In the genomic region with DNA sequence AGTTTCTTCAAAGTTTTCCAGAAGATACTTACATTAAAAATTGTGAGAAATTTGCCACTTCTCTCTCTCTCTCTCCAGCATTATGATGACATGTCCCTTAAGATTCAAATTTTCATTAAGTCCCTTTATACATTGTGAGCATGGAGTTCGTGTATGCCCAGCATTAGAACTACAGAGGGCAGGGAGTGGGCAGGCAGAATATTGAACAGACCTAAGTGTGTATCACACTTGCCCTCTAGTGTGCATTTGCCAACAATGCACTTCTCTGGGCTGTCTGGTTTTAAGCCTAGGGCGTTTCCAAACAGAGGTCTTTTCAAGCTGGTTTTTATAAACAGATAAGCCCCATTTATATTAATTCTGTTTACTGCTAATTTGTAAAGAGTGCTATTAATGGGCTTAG, we compare ENCODE assay signal across 8 cellular contexts. TPM values are rescaled to one million over a fixed set of nuclear protein-coding genes. Genes with fewer than 3 reads are reported as not detected.
DNase-seq lines count a peak whose midpoint lies in the region; ATAC-seq and TF ChIP-seq lines count a peak whose summit lies in the region.

No MANE protein-coding gene starts in this region.

- TF ChIP-seq CTCF in GM20000 (IDR thresholded peaks at IDR 0.05; ENCODE audit: extremely low read depth, missing control alignments) (peak; percentile 39), Panc1 (IDR thresholded peaks at IDR 0.05) (peak; percentile 82), dorsolateral prefrontal cortex (IDR thresholded peaks at IDR 0.05 in 54 of 56, conservative IDR thresholded peaks at IDR 0.05 in 2 of 56; ENCODE audit: low read depth in 1 of 56, partially characterized antibody in 56 of 56) (peak in 55 of 56 donors; percentile 25 to 70 (median 52))

- H2BK15ac ChIP-seq in mesenchymal stem cell (ENCODE audit: low read depth, poor library complexity, severe bottlenecking) = no peak overlapping the region

- no peak overlapping the region for H4K8ac ChIP-seq in mesenchymal stem cell (ENCODE audit: low read length)

- no peak overlapping the region for H3K27ac ChIP-seq in Panc1 (ENCODE audit: low read length)
- no peak overlapping the region for H3K27ac ChIP-seq in dorsolateral prefrontal cortex
- no peak overlapping the region for H3K27ac ChIP-seq in mesenchymal stem cell (ENCODE audit: low read length, poor library complexity, severe bottlenecking)

- H3K14ac ChIP-seq in mesenchymal stem cell (ENCODE audit: low read length in 2 of 2) = no peak overlapping the region

- H3K79me1 ChIP-seq in mesenchymal stem cell (replicated peaks; ENCODE audit: low read length, poor library complexity, severe bottlenecking) = peaks cover 6% of the 10 kb centered on the region

- no peak overlapping the region for H4K91ac ChIP-seq in mesenchymal stem cell (ENCODE audit: low read length)

- peak; percentile 52 for DNase-seq in SIG-M5 treated with dmso at 0.1 percent for 504 hours (lab: John Stamatoyannopoulos, UW; ENCODE audit: unreplicated experiment)
- DNase-seq in SIG-M5 (lab: John Stamatoyannopoulos, UW) = no peak
- peak; percentile 39 for DNase-seq in GM20000 (ENCODE audit: low spot score)
- DNase-seq in Panc1 (ENCODE audit: low read depth, low spot score) = no peak
- DNase-seq in dorsolateral prefrontal cortex = peak in 2 of 10 donors; percentile 19 to 35
- DNase-seq in mesenchymal stem cell = peak; percentile 68
- DNase-seq in activated CD8-positive, alpha-beta memory T cell treated with anti-CD3 and anti-CD28 coated beads for 24 hours = no peak

- no peak overlapping the region for H2AFZ ChIP-seq in mesenchymal stem cell (ENCODE audit: low read depth, low read length)

- H3K9me3 ChIP-seq in Panc1 (ENCODE audit: control insufficient read depth, insufficient read depth, low read depth, low read length) = no peaks in the 10 kb centered on the region
- H3K9me3 ChIP-seq in mesenchymal stem cell (ENCODE audit: control insufficient read depth, low read length) = no peaks in the 10 kb centered on the region

- peaks cover 22% of the 10 kb centered on the region for H3K27me3 ChIP-seq in Panc1 (ENCODE audit: control insufficient read depth, insufficient read depth, low read length)
- no peaks in the 10 kb centered on the region for H3K27me3 ChIP-seq in dorsolateral prefrontal cortex
- peaks cover 0 to 8% of the 10 kb centered on the region in 2 experiments for H3K27me3 ChIP-seq in mesenchymal stem cell (ENCODE audit: control insufficient read depth in 1 of 2, insufficient read depth in 1 of 2, low read length in 2 of 2)

- in situ Hi-C loops in Panc1 (cut with HindIII; ENCODE audit: low pct_unique_long_range_greater_than_20kb, low sequenced_read_pairs) = no loop called here

- no peak overlapping the region for H3K23ac ChIP-seq in mesenchymal stem cell (ENCODE audit: low read length in 2 of 2)

- H3K18ac ChIP-seq in mesenchymal stem cell (ENCODE audit: low read depth in 1 of 2, low read length in 2 of 2) = no peak overlapping the region

- H2BK12ac ChIP-seq in mesenchymal stem cell (ENCODE audit: low read length in 2 of 2) = no peak overlapping the region

- POLR2A ChIA-PET in Panc1 (lab: Charles Lee) = no interaction called here

- no peaks in the 10 kb centered on the region for H3K4me1 ChIP-seq in Panc1 (ENCODE audit: control insufficient read depth, insufficient read depth, low read length)
- H3K4me1 ChIP-seq in mesenchymal stem cell (ENCODE audit: control insufficient read depth, insufficient read depth, low read depth, low read length) = peaks cover 3% of the 10 kb centered on the region

- CTCF ChIA-PET in Panc1 (lab: Charles Lee) = interaction anchor here (1.1 kb wide), 1 partner anchor 35 kb away, joined by 4 read pairs; no protein-coding TSS in a partner anchor

- no peak overlapping the region for H2BK120ac ChIP-seq in mesenchymal stem cell (ENCODE audit: low read depth, low read length)

- H3K4me2 ChIP-seq in mesenchymal stem cell (ENCODE audit: low read length, poor library complexity, severe bottlenecking) = no peak overlapping the region

- H2BK5ac ChIP-seq in mesenchymal stem cell (ENCODE audit: low read depth, low read length, poor library complexity, severe bottlenecking) = no peak overlapping the region

- intact Hi-C loops in Panc1 (cut with micrococcal nuclease; ENCODE audit: unreplicated experiment) (no loop called here), dorsolateral prefrontal cortex (cut with DNase I) (no loop called here)

- 0% methylated on average over 1 of the region's 2 CpGs for WGBS in mesenchymal stem cell

- H3K4me3 ChIP-seq in Panc1 (ENCODE audit: low read depth in 2 of 2, low read length in 2 of 2) = no peak overlapping the region
- no peak overlapping the region for H3K4me3 ChIP-seq in dorsolateral prefrontal cortex
- no peak overlapping the region for H3K4me3 ChIP-seq in mesenchymal stem cell (ENCODE audit: insufficient read depth in 1 of 2, low read depth in 1 of 2, low read length in 2 of 2)

- BruUV-seq in Panc1 (replicated peaks; lab: Mats Ljungman, UMichigan) = no TSS peak

- H2AK5ac ChIP-seq in mesenchymal stem cell (ENCODE audit: low read length, severe bottlenecking) = no peak overlapping the region

- H3K36me3 ChIP-seq in Panc1 (ENCODE audit: control insufficient read depth, insufficient read depth, low read length) = no peaks in the 10 kb centered on the region
- peaks cover 0 to 10% of the 10 kb centered on the region in 2 experiments for H3K36me3 ChIP-seq in mesenchymal stem cell (ENCODE audit: control insufficient read depth in 1 of 2, insufficient read depth in 2 of 2, low read depth in 1 of 2, low read length in 2 of 2)

- H3K4ac ChIP-seq in mesenchymal stem cell (ENCODE audit: low read depth in 1 of 2, low read length in 2 of 2) = no peak overlapping the region

- ATAC-seq in HG03442 (IDR thresholded peaks at IDR 0.05; ENCODE audit: unreplicated experiment) = peak; percentile 99
- peak; percentile 99 for ATAC-seq in Panc1

- peak overlapping the region; percentile 72 for H3K9ac ChIP-seq in mesenchymal stem cell (ENCODE audit: low read length)

RNA-seq across cellular contexts. Expression of a gene that starts 28.3 kb away (rescaled TPM):
- total RNA-seq in Panc1 (2021; ENCODE audit: unreplicated experiment) (86.3 TPM), dorsolateral prefrontal cortex (10 to 100 TPM; 13.7 to 69.0 (median 39.0) TPM)
- 96.3 TPM for polyA plus RNA-seq in Panc1 (2012; ENCODE audit: insufficient read length)
- polyA plus RNA-seq in mesenchymal stem cell (2013, experiment 1 of 2) = 11.1 TPM
- polyA plus RNA-seq in mesenchymal stem cell (2013, experiment 2 of 2) = 12.6 TPM

Comparison
In these comparisons a context has a peak if more than half of its experiments do, and no peak if none do; other contexts are left out.
1. DNase-seq: peak in SIG-M5 treated with dmso at 0.1 percent for 504 hours (single experiment), GM20000 (single experiment) and mesenchymal stem cell (single experiment); none in SIG-M5 (single experiment), Panc1 (single experiment) and activated CD8-positive, alpha-beta memory T cell treated with anti-CD3 and anti-CD28 coated beads for 24 hours (single experiment).
2. Peak in every context shown above with its lines, with median percentiles within 50 percentile points of each other: CTCF ChIP-seq.